ENCODE assay signal across 7 cellular contexts in the genomic region with DNA sequence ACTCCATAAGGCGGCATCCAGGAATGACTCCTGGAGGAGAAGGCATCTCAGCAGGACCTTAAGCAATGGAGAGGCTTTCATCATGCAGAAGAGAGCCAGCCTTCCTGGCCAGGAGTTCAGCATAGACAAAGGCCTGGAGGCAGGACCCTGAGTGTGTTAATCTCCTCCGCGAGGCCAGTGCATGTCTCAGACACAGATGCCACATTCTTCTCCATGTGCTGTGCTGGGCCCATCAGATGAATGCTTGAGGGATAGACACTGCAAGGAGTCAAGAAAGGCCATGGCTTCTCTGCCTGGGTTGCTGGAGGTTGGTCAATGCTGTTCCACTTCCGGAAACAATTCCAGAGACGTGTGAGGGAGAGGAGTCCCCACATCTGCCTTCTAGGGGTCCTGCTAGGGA.
"Had no signal": no experiment of that assay in that cellular context is flagged by ENCODE, and none has a peak within 500 bp of the region (broad histone marks: within the 10 kb centered on the region; RNA-seq: fewer than 3 reads in every experiment).

No MANE protein-coding gene starts in this region.

- ATAC-seq: GM23338, HepG2, K562 had no signal

- H3K4me2 ChIP-seq: GM23338 had no signal

- DNase-seq: H9, HCEC 1CT, KG1 had no signal

- H3K27ac ChIP-seq: HL-60 had no signal

- H2AFZ ChIP-seq: GM23338 had no signal

- H3K4me3 ChIP-seq: GM23338, K562 had no signal
